Comparison of ENCODE assay signal across 10 cellular contexts in the genomic region with DNA sequence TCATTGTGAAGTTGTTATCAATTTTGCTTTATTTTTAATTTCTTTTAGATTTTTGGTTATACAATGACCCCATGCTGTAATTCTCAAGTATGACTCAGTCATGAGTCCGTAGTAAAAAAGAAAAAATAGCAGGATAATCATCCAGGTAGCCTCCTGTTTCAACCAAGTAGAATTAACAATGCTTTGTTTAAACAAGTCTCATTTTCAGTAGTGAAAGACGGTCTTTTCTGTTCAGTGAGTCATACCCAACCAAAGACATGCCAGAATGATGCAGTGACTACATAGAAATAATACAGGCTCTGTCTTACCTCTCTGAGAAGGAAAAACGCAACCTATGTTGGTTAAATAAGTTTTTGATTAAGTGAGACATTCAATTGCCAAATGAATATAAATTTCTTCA.
DNase-seq lines count a peak whose midpoint lies in the region; ATAC-seq, FAIRE-seq and TF ChIP-seq lines count a peak whose summit lies in the region.
"Had no signal": no experiment of that assay in that cellular context is flagged by ENCODE, and none has a peak within 500 bp of the region (broad histone marks: within the 10 kb centered on the region; RNA-seq: fewer than 3 reads in every experiment).

No MANE protein-coding gene starts in this region.

- H3K27me3 Mint-ChIP-seq in H9 (ENCODE audit: low read depth): no peaks in the 10 kb centered on the region

- H2BK120ac ChIP-seq in H9 (ENCODE audit: low read depth, low read length, poor library complexity, severe bottlenecking): no peak overlapping the region

- peaks cover 14 to 15% of the 10 kb centered on the region in 2 experiments for H3K4me1 Mint-ChIP-seq in H9
- H3K4me1 Mint-ChIP-seq: CD8-positive, alpha-beta memory T cell had no signal

- no peak overlapping the region for H3K23ac ChIP-seq in H9 (ENCODE audit: insufficient read length, low read depth, low read length)

- no peak overlapping the region for H2AFZ ChIP-seq in H9 (ENCODE audit: low read length)

- H2BK12ac ChIP-seq in H9 (ENCODE audit: insufficient read length, low read depth, low read length): no peak overlapping the region

- in situ Hi-C loops in HAP-1 (cut with MboI; ENCODE audit: low sequenced_read_pairs): no loop called here

- H3K4me3 ChIP-seq in fibroblast of pulmonary artery (replicated peaks; ENCODE audit: low read depth, low read length) (no peak overlapping the region), HAP-1 (no peak overlapping the region)

- H3K4me1 ChIP-seq in H9 (ENCODE audit: insufficient read depth, low read length) (peaks cover 4% of the 10 kb centered on the region; the same call in 1 of the 2 replicates), HAP-1 (peaks cover 5% of the 10 kb centered on the region; the same call in 1 of the 2 replicates)

- H3K79me1 ChIP-seq in H9 (ENCODE audit: insufficient read depth, low read depth, low read length, poor library complexity, severe bottlenecking): no peaks in the 10 kb centered on the region

- no peak overlapping the region for H3T11ph ChIP-seq in H9 (ENCODE audit: low read length)

- no peaks in the 10 kb centered on the region for H3K9me3 ChIP-seq in H9 (ENCODE audit: control insufficient read depth, low read depth, low read length)
- H3K9me3 ChIP-seq in HAP-1: no peaks in the 10 kb centered on the region

- no peak overlapping the region for H4K5ac ChIP-seq in H9 (ENCODE audit: insufficient read length, low read depth, low read length)

- H3K9ac ChIP-seq in H9 (ENCODE audit: extremely low read depth, insufficient read length, low read length): no peak overlapping the region

- H3K14ac ChIP-seq in H9 (ENCODE audit: insufficient read depth, low read length): no peak overlapping the region

- no peak overlapping the region for H2BK20ac ChIP-seq in H9 (ENCODE audit: low read depth, low read length, poor library complexity, severe bottlenecking)

- FAIRE-seq in GM12892 (lab: Jason Lieb, UNC): peak; percentile 88

- DNase-seq in GM12892 (ENCODE audit: insufficient read length) (no peak), fibroblast of pulmonary artery (ENCODE audit: low read depth) (peak; percentile 29), H9 (no peak), HAP-1 (ENCODE audit: low spot score in 2 of 2) (no peak), globus pallidus (ENCODE audit: low spot score) (no peak), middle frontal gyrus (ENCODE audit: extremely low spot score, low spot score) (no peak)
- DNase-seq: CD8-positive, alpha-beta memory T cell had no signal

- no peak overlapping the region for H2AK5ac ChIP-seq in H9 (ENCODE audit: insufficient read length, low read length)

- H3K27ac ChIP-seq in H9 (ENCODE audit: insufficient read length, low read depth, low read length): no peak overlapping the region
- H3K27ac ChIP-seq: VCaP had no signal

- H3K23me2 ChIP-seq in H9 (ENCODE audit: insufficient read length, low read depth, low read length, poor library complexity, severe bottlenecking): no peaks in the 10 kb centered on the region

- H2BK5ac ChIP-seq in H9 (ENCODE audit: insufficient read length, low read length): no peak overlapping the region

- no peak for TF ChIP-seq POLR2A in GM12892 (IDR thresholded peaks at IDR 0.05; ENCODE audit: low read depth, low read length)

- H3K79me2 ChIP-seq in H9 (ENCODE audit: insufficient read depth, low read length): no peaks in the 10 kb centered on the region

- H3K4ac ChIP-seq in H9 (ENCODE audit: low read depth, low read length): no peak overlapping the region

- no peak overlapping the region for H4K8ac ChIP-seq in H9 (replicated peaks; ENCODE audit: insufficient read length, low read depth, low read length)

- H2BK15ac ChIP-seq in H9 (ENCODE audit: low read depth, low read length): no peak overlapping the region

- H3K4me2 ChIP-seq in H9 (ENCODE audit: insufficient read depth, insufficient read length, low read length): no peak overlapping the region

- no peaks in the 10 kb centered on the region for H3K36me3 Mint-ChIP-seq in H9 (ENCODE audit: insufficient read depth in 1 of 3, low read depth in 3 of 3)
- H3K36me3 Mint-ChIP-seq: CD8-positive, alpha-beta memory T cell had no signal

- H3K9me3 Mint-ChIP-seq in H9: no peaks in the 10 kb centered on the region

- ATAC-seq in GM21619 (IDR thresholded peaks at IDR 0.05; ENCODE audit: unreplicated experiment) (peak; percentile 81), HG03520 (IDR thresholded peaks at IDR 0.05; ENCODE audit: unreplicated experiment) (peak; percentile 79)

- no peaks in the 10 kb centered on the region for H4K20me1 ChIP-seq in H9 (ENCODE audit: control insufficient read depth, insufficient read depth, insufficient read length)

- H3K4me3 Mint-ChIP-seq in H9: no peak overlapping the region
- H3K4me3 Mint-ChIP-seq: CD8-positive, alpha-beta memory T cell had no signal

- H3K18ac ChIP-seq in H9 (ENCODE audit: insufficient read length, low read depth, low read length): no peak overlapping the region

- WGBS in H9 (ENCODE audit: extremely low coverage, insufficient read length, low lambda C conversion rate): no CpG with 5 or more reads among the region's 3 CpGs

- H3K27me3 ChIP-seq in H9 (ENCODE audit: insufficient read depth, low read length) (no peaks in the 10 kb centered on the region), HAP-1 (ENCODE audit: low read depth) (no peaks in the 10 kb centered on the region)

- H3K27ac Mint-ChIP-seq in H9: no peak overlapping the region
- H3K27ac Mint-ChIP-seq: CD8-positive, alpha-beta memory T cell had no signal

- no peak overlapping the region for H3K56ac ChIP-seq in H9 (ENCODE audit: insufficient read length, low read depth, low read length)

- H3K36me3 ChIP-seq in HAP-1 (replicated peaks): no peaks in the 10 kb centered on the region

- TF ChIP-seq CTCF in fibroblast of pulmonary artery (IDR thresholded peaks at IDR 0.05; ENCODE audit: low read length, missing control alignments): no peak
- no peak for TF ChIP-seq CTCF in H9 (conservative IDR thresholded peaks at IDR 0.05)

- H4K91ac ChIP-seq in H9 (ENCODE audit: insufficient read length, low read depth, low read length): no peak overlapping the region
